11 cellular contexts compared by ENCODE assay signal in genomic region chr1:40339420-40340323, GRCh38. TPM values are rescaled to one million over a fixed set of nuclear protein-coding genes. Genes with fewer than 3 reads are reported as not detected.
DNase-seq lines count a peak whose midpoint lies in the region; ATAC-seq, FAIRE-seq and TF ChIP-seq lines count a peak whose summit lies in the region.
"Had no signal": no experiment of that assay in that cellular context is flagged by ENCODE, and none has a peak within 500 bp of the region (broad histone marks: within the 10 kb centered on the region; RNA-seq: fewer than 3 reads in every experiment).

No MANE protein-coding gene starts in this region.

- SMC1A ChIA-PET in GM12878 (lab: Charles Lee; ENCODE audit: uncharacterized antibody, unreplicated experiment), result interaction anchor here (0.6 to 8.1 kb wide), 46 partner anchors 8 to 1238 kb away, joined by 3 to 182 read pairs (median 6); partner anchors contain the start of genes COL9A2 and ZFP69B

- H3K4me1 Mint-ChIP-seq in stimulated activated naive CD8-positive, alpha-beta T cell treated with anti-CD3 and anti-CD28 coated beads, Interleukin-15, Interleukin-2, amounts not matched to agents 100 ng/mL and 50 ng/mL, for 24 hours (ENCODE audit: low read depth), result peaks cover 45% of the 10 kb centered on the region
- H3K4me1 Mint-ChIP-seq: nephron had no signal

- H3K4me1 ChIP-seq in GM12878 (ENCODE audit: control insufficient read depth, insufficient read depth, low read length) (peaks cover 5% of the 10 kb centered on the region; the same call in 1 of the 2 replicates), transverse colon (peaks cover 0 to 8% (median 3%) of the 10 kb centered on the region in 4 donors)
- H3K4me1 ChIP-seq: gastrocnemius medialis had no signal

- H3K79me2 ChIP-seq in GM12878 (ENCODE audit: control insufficient read depth, insufficient read depth, low read length), result no peaks in the 10 kb centered on the region

- no peak for TF ChIP-seq CTCF in GM12878 (IDR thresholded peaks at IDR 0.05 in 2 of 3, conservative IDR thresholded peaks at IDR 0.05 in 1 of 3; ENCODE audit: control insufficient read depth in 2 of 3, extremely low read depth in 1 of 3, insufficient read depth in 1 of 3, low read depth in 3 of 3, low read length in 3 of 3)
- TF ChIP-seq CTCF in transverse colon (IDR thresholded peaks at IDR 0.05), result no peak
- no peak for TF ChIP-seq CTCF in GM10248 (IDR thresholded peaks at IDR 0.05; ENCODE audit: control extremely low read depth, extremely low read depth, low read depth, missing control alignments)

- 55% methylated on average over 6 of the region's 6 CpGs for WGBS in GM12878 (ENCODE audit: insufficient coverage, insufficient replicate concordance, low lambda C conversion rate, missing lambda C conversion rate)
- WGBS in transverse colon (ENCODE audit: low coverage in 1 of 2), 2 donors, result 60 to 74% methylated on average over 4 to 6 of the region's 6 CpGs

- H3K36me3 ChIP-seq in GM12878 (ENCODE audit: control insufficient read depth in 2 of 2, insufficient read depth in 2 of 2, low read length in 1 of 2), result no peaks in the 10 kb centered on the region
- H3K36me3 ChIP-seq in transverse colon, result no peaks in the 10 kb centered on the region
- H3K36me3 ChIP-seq: gastrocnemius medialis, sigmoid colon had no signal

- no peak overlapping the region for H3K9ac ChIP-seq in GM12878 (ENCODE audit: control insufficient read depth, insufficient read depth, low read length)

- no peak for TF ChIP-seq RAD21 in GM12878 (IDR thresholded peaks at IDR 0.05; ENCODE audit: insufficient read depth, low read depth, low read length)

- TF ChIP-seq POLR2A in GM12878 (IDR thresholded peaks at IDR 0.05; ENCODE audit: low read depth, low read length) (no peak), transverse colon (IDR thresholded peaks at IDR 0.05) (no peak)

- H3K36me3 Mint-ChIP-seq in stimulated activated naive CD8-positive, alpha-beta T cell treated with anti-CD3 and anti-CD28 coated beads, Interleukin-15, Interleukin-2, amounts not matched to agents 100 ng/mL and 50 ng/mL, for 24 hours (ENCODE audit: low read depth), result no peaks in the 10 kb centered on the region

- no peak overlapping the region for H2AFZ ChIP-seq in GM12878 (ENCODE audit: control insufficient read depth, low read depth, low read length)

- no peak for FAIRE-seq in GM12878 (lab: Jason Lieb, UNC)

- POLR2A ChIA-PET in GM12878 (lab: Charles Lee), result interaction anchor here (0.6 to 3.7 kb wide), 9 partner anchors 15 to 196 kb away, joined by 3 to 16 read pairs (median 4); partner anchors contain the start of gene SMAP2
- POLR2A ChIA-PET in GM10248 (lab: Yijun Ruan, JAX), result no interaction called here

- ATAC-seq in stimulated activated naive CD8-positive, alpha-beta T cell treated with anti-CD3 and anti-CD28 coated beads, Interleukin-15, Interleukin-2, amounts not matched to agents 100 U/mL and 50 U/mL, for 24 hours, result no peak
- ATAC-seq in GM12878, result peak; percentile 20

- H3K4me3 ChIP-seq in GM12878 (no peak overlapping the region), transverse colon (no peak overlapping the region)
- H3K4me3 ChIP-seq: sigmoid colon had no signal

- no peak for DNase-seq in stimulated activated naive CD8-positive, alpha-beta T cell treated with anti-CD3 and anti-CD28 coated beads, Interleukin-15, Interleukin-2, amounts not matched to agents 100 U/mL and 50 U/mL, for 24 hours
- DNase-seq in NCI-H2029 (lab: John Stamatoyannopoulos, UW) (peak; percentile 74), GM12878 (ENCODE audit: low read depth, low spot score) (no peak), RKO (ENCODE audit: low spot score) (no peak), transverse colon (no peak), GM10248 (ENCODE audit: extremely low spot score) (no peak), EL (no peak)

- no peak overlapping the region for H3K4me3 Mint-ChIP-seq in stimulated activated naive CD8-positive, alpha-beta T cell treated with anti-CD3 and anti-CD28 coated beads, Interleukin-15, Interleukin-2, amounts not matched to agents 100 ng/mL and 50 ng/mL, for 24 hours
- H3K4me3 Mint-ChIP-seq: nephron had no signal

- peaks cover 3% of the 10 kb centered on the region; the same call in 2 of the 3 replicates for H3K9me3 ChIP-seq in GM12878 (replicated peaks; ENCODE audit: control insufficient read depth, insufficient read depth, low read length)
- no peaks in the 10 kb centered on the region for H3K9me3 ChIP-seq in transverse colon
- H3K9me3 ChIP-seq: gastrocnemius medialis, sigmoid colon had no signal

- TF ChIP-seq EP300 in GM12878 (IDR thresholded peaks at IDR 0.05; ENCODE audit: borderline replicate concordance in 1 of 2, control insufficient read depth in 1 of 2, low read depth in 2 of 2, low read length in 2 of 2), result no peak
- no peak for TF ChIP-seq EP300 in transverse colon (IDR thresholded peaks at IDR 0.05; ENCODE audit: low read depth)

- BruUV-seq in GM12878 (replicated peaks; lab: Mats Ljungman, UMichigan), result no TSS peak

- in situ Hi-C loops in GM12878 (cut with MboI) (loop anchor here (5.0 kb wide), 3 partner anchors 63 to 257 kb away; no protein-coding TSS in a partner anchor), transverse colon (cut with MboI; ENCODE audit: low pct_ligation_motif_present in 1 of 4, low pct_unique_long_range_greater_than_20kb in 1 of 4, low sequenced_read_pairs in 3 of 4) (loop anchor here (5.0 to 10.0 kb wide), 4 partner anchors 65 to 195 kb away; no protein-coding TSS in a partner anchor)

- H3K27ac ChIP-seq in GM12878 (ENCODE audit: control insufficient read depth, insufficient read depth), result no peak overlapping the region
- no peak overlapping the region for H3K27ac ChIP-seq in transverse colon
- H3K27ac ChIP-seq: gastrocnemius medialis had no signal

- CTCF ChIA-PET in GM12878 (lab: Yijun Ruan, JAX) (interaction anchor here (0.6 to 11.6 kb wide), 64 partner anchors 8 to 420 kb away, joined by 3 to 332 read pairs (median 6); partner anchors contain the start of genes COL9A2, TMCO2 and ZMPSTE24), GM10248 (lab: Yijun Ruan, JAX) (interaction anchor here (0.6 to 10.1 kb wide), 77 partner anchors 9 to 457 kb away, joined by 3 to 262 read pairs (median 6); partner anchors contain the start of genes COL9A2, MFSD2A, PPT1 and SMAP2)

- H3K4me2 ChIP-seq in GM12878 (ENCODE audit: control insufficient read depth, insufficient read depth), result no peak overlapping the region

- RAD21 ChIA-PET in GM12878 (lab: Charles Lee; ENCODE audit: unreplicated experiment), result interaction anchor here (0.6 to 6.8 kb wide), 38 partner anchors 9 to 420 kb away, joined by 3 to 151 read pairs (median 5); partner anchors contain the start of genes COL9A2, RLF, SMAP2 and ZFP69B

- no peaks in the 10 kb centered on the region for H4K20me1 ChIP-seq in GM12878 (ENCODE audit: control insufficient read depth, insufficient read depth)

- H3K27me3 Mint-ChIP-seq in stimulated activated naive CD8-positive, alpha-beta T cell treated with anti-CD3 and anti-CD28 coated beads, Interleukin-15, Interleukin-2, amounts not matched to agents 100 ng/mL and 50 ng/mL, for 24 hours, result no peaks in the 10 kb centered on the region

- H3K9me3 Mint-ChIP-seq in stimulated activated naive CD8-positive, alpha-beta T cell treated with anti-CD3 and anti-CD28 coated beads, Interleukin-15, Interleukin-2, amounts not matched to agents 100 ng/mL and 50 ng/mL, for 24 hours, result no peaks in the 10 kb centered on the region

- peak overlapping the region; percentile 9 for H3K27ac Mint-ChIP-seq in stimulated activated naive CD8-positive, alpha-beta T cell treated with anti-CD3 and anti-CD28 coated beads, Interleukin-15, Interleukin-2, amounts not matched to agents 100 ng/mL and 50 ng/mL, for 24 hours
- H3K27ac Mint-ChIP-seq: nephron had no signal

- intact Hi-C loops in GM12878 (cut with micrococcal nuclease; ENCODE audit: unreplicated experiment), result no loop called here
- intact Hi-C loops in transverse colon (cut with DNase I; ENCODE audit: low total_unique reads), result loop anchor here (5.0 kb wide), 1 partner anchor 192 kb away; no protein-coding TSS in a partner anchor

- H3K27me3 ChIP-seq in GM12878 (replicated peaks in 1 of 2; ENCODE audit: control insufficient read depth in 2 of 2, insufficient read depth in 2 of 2, low read length in 1 of 2) (no peaks in the 10 kb centered on the region), transverse colon (no peaks in the 10 kb centered on the region)
- H3K27me3 ChIP-seq: gastrocnemius medialis, sigmoid colon had no signal

RNA-seq across cellular contexts. Expression of gene COL9A2, which starts 22.6 kb away (rescaled TPM):
- 49.4 and 58.1 TPM in 2 replicates for total RNA-seq in GM12878 (2013; cell fraction: nucleolus; rRNA removed)
- total RNA-seq in GM12878 (2014; rRNA removed) (48.0 and 57.6 TPM in 2 replicates), GM12878 (2014; rRNA removed; fragmentation: Illumina TruSeq; extraction: Trizol) (20.5 and 20.9 TPM in 2 replicates), GM12878 (2021) (48.8 and 51.0 TPM in 2 replicates), transverse colon (10 to 100 TPM in 3 of 4 donors, 1 to 10 TPM in 1; 5.4 to 43.0 (median 14.6) TPM)
- 19.1 TPM for polyA plus RNA-seq in GM12878 (2011; ENCODE audit: low read depth)
- polyA plus RNA-seq in GM12878 (2011; rRNA removed) (15.9 and 20.5 TPM in 2 replicates), GM12878 (2014; fragmentation: Illumina TruSeq; extraction: Trizol) (9.5 and 16.1 TPM in 2 replicates), GM12878 (2014; fragmentation: Nextera tagmentation; extraction: Ambion mirVana) (1 to 10 TPM; 3.1 to 4.0 TPM), GM12878 (2014; rRNA removed) (62.0 and 63.3 TPM in 2 replicates), GM12878 (2016; fragmentation: Nextera tagmentation; extraction: Ambion mirVana) (10 to 100 TPM; 24.3 to 31.8 TPM)
- 21.4 and 28.1 TPM in 2 replicates for polyA plus RNA-seq in GM12878 (2011; cell fraction: cytosol; rRNA removed)
- polyA plus RNA-seq in GM12878 (2011; cell fraction: nucleus; rRNA removed), result 226 and 256 TPM in 2 replicates
- 37.7 and 39.6 TPM in 2 replicates for polyA plus RNA-seq in GM12878 (2012)
- polyA minus RNA-seq in GM12878 (2011; rRNA and poly(A)+ RNA removed), result 5.6 and 10.0 TPM in 2 replicates
- 4.1 TPM in 2 replicates for polyA minus RNA-seq in GM12878 (2011; cell fraction: cytosol; rRNA and poly(A)+ RNA removed)
- 11.4 and 15.9 TPM in 2 replicates for polyA minus RNA-seq in GM12878 (2011; cell fraction: nucleus; rRNA and poly(A)+ RNA removed)

RNA-seq across cellular contexts. Expression of gene SMAP2, which starts 33.9 kb away (rescaled TPM):
- total RNA-seq in GM12878 (2013; cell fraction: nucleolus; rRNA removed), result 113 and 116 TPM in 2 replicates
- total RNA-seq in GM12878 (2014; rRNA removed) (103 and 107 TPM in 2 replicates), GM12878 (2014; rRNA removed; fragmentation: Illumina TruSeq; extraction: Trizol) (92.9 and 97.1 TPM in 2 replicates), GM12878 (2021) (115 and 121 TPM in 2 replicates), transverse colon (10 to 100 TPM; 20.1 to 47.0 (median 33.8) TPM)
- 97.2 TPM for polyA plus RNA-seq in GM12878 (2011; ENCODE audit: low read depth)
- polyA plus RNA-seq in GM12878 (2011; rRNA removed) (103 and 120 TPM in 2 replicates), GM12878 (2014; fragmentation: Illumina TruSeq; extraction: Trizol) (177 and 223 TPM in 2 replicates), GM12878 (2014; fragmentation: Nextera tagmentation; extraction: Ambion mirVana) (10 to 100 TPM; 33.4 to 42.4 TPM), GM12878 (2014; rRNA removed) (98.3 and 107 TPM in 2 replicates), GM12878 (2016; fragmentation: Nextera tagmentation; extraction: Ambion mirVana) (100 to 1,000 TPM in 1 of 2 experiments, 10 to 100 TPM in 1; 92.1 to 108 TPM)
- polyA plus RNA-seq in GM12878 (2011; cell fraction: cytosol; rRNA removed), result 116 and 137 TPM in 2 replicates
- 79.9 and 86.8 TPM in 2 replicates for polyA plus RNA-seq in GM12878 (2011; cell fraction: nucleus; rRNA removed)
- 109 and 156 TPM in 2 replicates for polyA plus RNA-seq in GM12878 (2012)
- 136 and 166 TPM in 2 replicates for polyA minus RNA-seq in GM12878 (2011; rRNA and poly(A)+ RNA removed)
- polyA minus RNA-seq in GM12878 (2011; cell fraction: cytosol; rRNA and poly(A)+ RNA removed), result 42.6 and 47.7 TPM in 2 replicates
- 26.1 and 37.2 TPM in 2 replicates for polyA minus RNA-seq in GM12878 (2011; cell fraction: nucleus; rRNA and poly(A)+ RNA removed)
